Comparison of ENCODE assay signal across 24 cellular contexts in the genomic region with DNA sequence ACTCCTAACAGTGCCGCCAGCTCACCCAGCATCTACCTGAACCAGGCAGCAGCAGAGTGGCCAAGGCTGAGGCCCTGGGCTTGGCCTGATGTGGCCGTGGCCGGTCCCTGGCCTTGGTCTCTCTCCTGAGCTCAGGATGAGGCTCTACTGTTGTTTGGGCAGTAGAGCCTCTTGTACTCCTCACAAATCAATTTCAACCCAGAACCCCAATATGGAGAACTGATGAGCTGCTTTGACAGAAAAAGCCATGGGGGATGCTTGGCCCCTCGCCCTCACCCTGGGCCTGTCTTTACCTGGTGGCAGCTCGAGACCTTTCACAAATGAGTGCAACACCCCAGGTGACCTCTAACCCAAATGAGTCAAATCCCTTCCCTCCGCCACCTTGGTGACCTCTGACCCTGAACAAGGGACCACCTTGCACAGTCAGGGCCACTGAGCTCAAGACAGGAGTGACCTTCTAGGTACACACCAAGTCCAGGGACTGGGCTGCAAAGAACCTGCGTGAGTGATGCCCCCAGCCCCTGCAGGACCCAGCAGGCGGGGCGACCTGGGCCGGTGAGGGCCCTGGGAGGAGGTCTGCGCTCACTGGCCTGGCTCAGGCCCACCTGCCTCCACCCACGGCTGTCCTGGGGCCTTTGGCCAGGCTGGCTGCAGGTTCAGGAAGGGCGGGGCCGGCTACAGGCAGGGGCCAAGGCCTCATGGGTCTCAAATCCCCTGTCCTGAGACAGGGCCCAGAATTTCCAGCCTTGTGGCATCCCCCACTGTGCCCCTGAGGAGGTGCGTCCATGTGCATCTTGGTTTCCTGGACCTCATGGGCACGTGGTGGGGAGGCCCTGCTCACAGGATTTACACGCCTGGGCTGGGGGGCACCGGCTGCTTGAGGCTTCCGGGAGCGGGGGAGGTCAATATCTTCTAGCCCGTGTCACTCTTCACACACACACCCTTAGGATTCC. TPM values are rescaled to one million over a fixed set of nuclear protein-coding genes. Genes with fewer than 3 reads are reported as not detected.
A peak's percentile ranks its signal among the peaks of the same experiment; 100 is the strongest.
DNase-seq lines count a peak whose midpoint lies in the region; ATAC-seq and TF ChIP-seq lines count a peak whose summit lies in the region.
"Had no signal": no experiment of that assay in that cellular context is flagged by ENCODE, and none has a peak within 500 bp of the region (broad histone marks: within the 10 kb centered on the region; RNA-seq: fewer than 3 reads in every experiment).

No MANE protein-coding gene starts in this region.

- no peak overlapping the region for H3K4me2 ChIP-seq in osteoblast (ENCODE audit: insufficient read depth, low read length)

- H3K4me1 Mint-ChIP-seq in endodermal cell, result no peaks in the 10 kb centered on the region
- H3K4me1 Mint-ChIP-seq: activated naive CD8-positive, alpha-beta T cell treated with anti-CD3 and anti-CD28 coated beads, Interleukin-2, amount 50 U/mL, for 24 hours; B cell had no signal

- H3K27ac Mint-ChIP-seq in endodermal cell, result no peak overlapping the region
- H3K27ac Mint-ChIP-seq: activated CD8-positive, alpha-beta T cell treated with anti-CD3 and anti-CD28 coated beads for 36 hours; activated naive CD8-positive, alpha-beta T cell treated with anti-CD3 and anti-CD28 coated beads, Interleukin-2, amount 50 U/mL, for 24 hours; B cell had no signal

- H3K9me3 ChIP-seq in endodermal cell (ENCODE audit: control insufficient read depth, low read length) (no peaks in the 10 kb centered on the region), osteoblast (ENCODE audit: low read depth, low read length) (no peaks in the 10 kb centered on the region), aorta (ENCODE audit: control insufficient read depth, low read length) (no peaks in the 10 kb centered on the region)
- H3K9me3 ChIP-seq: left ventricle myocardium inferior, MG63, prostate gland, SJCRH30 had no signal

- H3K36me3 Mint-ChIP-seq in endodermal cell (ENCODE audit: low read depth), result no peaks in the 10 kb centered on the region

- H3K4me3 Mint-ChIP-seq in endodermal cell, result no peak overlapping the region
- H3K4me3 Mint-ChIP-seq: activated CD8-positive, alpha-beta T cell treated with anti-CD3 and anti-CD28 coated beads for 36 hours; activated naive CD8-positive, alpha-beta T cell treated with anti-CD3 and anti-CD28 coated beads, Interleukin-2, amount 50 U/mL, for 24 hours; B cell had no signal

- no peaks in the 10 kb centered on the region for H3K27me3 Mint-ChIP-seq in endodermal cell (ENCODE audit: insufficient read depth)
- H3K27me3 Mint-ChIP-seq: activated CD8-positive, alpha-beta T cell treated with anti-CD3 and anti-CD28 coated beads for 36 hours; activated naive CD8-positive, alpha-beta T cell treated with anti-CD3 and anti-CD28 coated beads, Interleukin-2, amount 50 U/mL, for 24 hours; B cell had no signal

- H3K9me3 Mint-ChIP-seq in endodermal cell, result no peaks in the 10 kb centered on the region
- H3K9me3 Mint-ChIP-seq: activated CD8-positive, alpha-beta T cell treated with anti-CD3 and anti-CD28 coated beads for 36 hours; activated naive CD8-positive, alpha-beta T cell treated with anti-CD3 and anti-CD28 coated beads, Interleukin-2, amount 50 U/mL, for 24 hours had no signal

- intact Hi-C loops in cardiac septum (cut with DNase I) (loop anchor here (10.0 kb wide), 1 partner anchor 596 kb away; no protein-coding TSS in a partner anchor), left ventricle myocardium superior (cut with micrococcal nuclease) (no loop called here), aorta (cut with DNase I) (loop anchor here in 1 of 2 donors (10.0 kb wide), 1 partner anchor 116 kb away; no protein-coding TSS in a partner anchor)

- peak; percentile 64 for DNase-seq in cardiac septum (ENCODE audit: low spot score)
- DNase-seq in left ventricle myocardium superior, result no peak
- DNase-seq in endodermal cell, result peak; percentile 44
- peak; percentile 76 for DNase-seq in osteoblast (ENCODE audit: insufficient read length, low spot score, missing footprints)
- DNase-seq in aorta, result peak in 1 of 2 donors; percentile 58
- no peak for DNase-seq in activated CD4-positive, alpha-beta T cell treated with anti-CD3 and anti-CD28 coated beads, Interleukin-2, amount 50 U/mL, for 4 hours
- DNase-seq: activated CD8-positive, alpha-beta T cell treated with anti-CD3 and anti-CD28 coated beads for 36 hours; activated gamma-delta T cell; activated naive CD8-positive, alpha-beta T cell treated with anti-CD3 and anti-CD28 coated beads, Interleukin-2, amount 50 U/mL, for 24 hours; H7; KG1; left ventricle myocardium inferior; MG63; NCI-H1417; NCI-H2029 treated with DMSO at 0.1 percent for 48 hours; NCI-H526 treated with DMSO at 0.1 percent for 48 hours; SJCRH30; stimulated activated CD4-positive, alpha-beta T cell treated with anti-CD3 and anti-CD28 coated beads, Interleukin-15, amount 100 ng/mL, for 24 hours; stimulated activated naive CD4-positive, alpha-beta T cell treated with Interleukin-2 at 50 U/mL for 16 hours had no signal

- ATAC-seq in left ventricle myocardium superior (no peak), aorta (ENCODE audit: low FRiP score) (peak; percentile 23), GM18520 (IDR thresholded peaks at IDR 0.05; ENCODE audit: unreplicated experiment) (no peak), GM21367 (IDR thresholded peaks at IDR 0.05; ENCODE audit: unreplicated experiment) (no peak)
- ATAC-seq: activated CD8-positive, alpha-beta T cell treated with anti-CD3 and anti-CD28 coated beads for 36 hours; activated naive CD8-positive, alpha-beta T cell treated with anti-CD3 and anti-CD28 coated beads, Interleukin-2, amount 50 U/mL, for 24 hours; Panc1 had no signal

- no peaks in the 10 kb centered on the region for H3K4me1 ChIP-seq in endodermal cell (ENCODE audit: control insufficient read depth, insufficient read depth, low read length)
- H3K4me1 ChIP-seq in osteoblast (ENCODE audit: insufficient read depth, low read length), result peaks cover 3% of the 10 kb centered on the region
- H3K4me1 ChIP-seq in aorta (ENCODE audit: control insufficient read depth in 1 of 2, insufficient read depth in 2 of 2, low read length in 2 of 2), result no peaks in the 10 kb centered on the region
- H3K4me1 ChIP-seq: SJCRH30 had no signal

- H3K27me3 ChIP-seq in endodermal cell (ENCODE audit: control insufficient read depth, insufficient read depth, low read length, poor library complexity, severe bottlenecking) (no peaks in the 10 kb centered on the region), osteoblast (ENCODE audit: insufficient read depth, low read length) (no peaks in the 10 kb centered on the region), aorta (ENCODE audit: control insufficient read depth in 1 of 2, insufficient read depth in 2 of 2, low read length in 1 of 2) (no peaks in the 10 kb centered on the region)
- H3K27me3 ChIP-seq: MG63, SJCRH30 had no signal

- H3K4me3 ChIP-seq in endodermal cell (ENCODE audit: low read length), result no peak overlapping the region
- H3K4me3 ChIP-seq in osteoblast (ENCODE audit: insufficient read depth, low read length), result no peak overlapping the region
- H3K4me3 ChIP-seq in aorta (ENCODE audit: low read length in 2 of 2), result no peak overlapping the region
- H3K4me3 ChIP-seq: left ventricle myocardium inferior, MG63, prostate gland, SJCRH30 had no signal

- H3K36me3 ChIP-seq in endodermal cell (ENCODE audit: control insufficient read depth, insufficient read depth, low read length) (no peaks in the 10 kb centered on the region), osteoblast (ENCODE audit: insufficient read depth, low read length) (peaks cover 5% of the 10 kb centered on the region), aorta (ENCODE audit: control insufficient read depth in 1 of 2, insufficient read depth in 2 of 2, low read length in 1 of 2) (no peaks in the 10 kb centered on the region)
- H3K36me3 ChIP-seq: MG63, prostate gland, SJCRH30 had no signal

- no peaks in the 10 kb centered on the region for H4K20me1 ChIP-seq in osteoblast (ENCODE audit: insufficient read depth, low read length)

- H3K9ac ChIP-seq in endodermal cell (ENCODE audit: extremely low read depth, low read length, poor library complexity, severe bottlenecking), result no peak overlapping the region

- WGBS in endodermal cell (ENCODE audit: insufficient coverage in 1 of 2, insufficient read length in 1 of 2), 2 experiments, result 92 to 95% methylated on average over 11 to 21 of the region's 21 CpGs
- WGBS in aorta, 2 donors, result 88 to 92% methylated on average over 21 of the region's 21 CpGs

- no peaks in the 10 kb centered on the region for H3K79me2 ChIP-seq in osteoblast (ENCODE audit: insufficient read depth, low read length)

- TF ChIP-seq CTCF in endodermal cell (conservative IDR thresholded peaks at IDR 0.05), result no peak
- TF ChIP-seq CTCF in osteoblast (IDR thresholded peaks at IDR 0.05; ENCODE audit: extremely low read depth, low read depth, low read length), result no peak

- no peak overlapping the region for H2AFZ ChIP-seq in osteoblast (ENCODE audit: low read length)

- no peak overlapping the region for H3K27ac ChIP-seq in endodermal cell (ENCODE audit: low read depth, low read length)
- no peak overlapping the region for H3K27ac ChIP-seq in osteoblast (ENCODE audit: low read depth, low read length)
- no peak overlapping the region for H3K27ac ChIP-seq in aorta (ENCODE audit: low read depth in 1 of 2, low read length in 2 of 2)
- H3K27ac ChIP-seq: left ventricle myocardium inferior, prostate gland, SJCRH30 had no signal

RNA-seq across cellular contexts. Expression of a gene that starts 30.2 kb away (rescaled TPM):
- 8.8 TPM for total RNA-seq in cardiac septum
- total RNA-seq in left ventricle myocardium superior, result 7.2 TPM
- total RNA-seq in endodermal cell, result 10 to 100 TPM; 16.0 to 21.5 TPM
- 18.5 TPM for polyA plus RNA-seq in endodermal cell (2013, experiment 1 of 2)
- 18.2 TPM for polyA plus RNA-seq in endodermal cell (2013, experiment 2 of 2)
- 19.4 and 24.6 TPM in 2 replicates for total RNA-seq in osteoblast
- 10 to 100 TPM; 12.0 to 24.3 TPM for total RNA-seq in aorta
- polyA plus RNA-seq in aorta, result 10 to 100 TPM; 27.7 to 38.2 TPM

Comparison
In these comparisons a context has a peak if more than half of its experiments do, and no peak if none do; other contexts are left out.
1. DNase-seq: peak in cardiac septum (single experiment), endodermal cell (single experiment) and osteoblast (single experiment); none in left ventricle myocardium superior (single experiment) and activated CD4-positive, alpha-beta T cell treated with anti-CD3 and anti-CD28 coated beads, Interleukin-2, amount 50 U/mL, for 4 hours (0 of 2).